ENCODE assay signal across 15 cellular contexts in the genomic region with DNA sequence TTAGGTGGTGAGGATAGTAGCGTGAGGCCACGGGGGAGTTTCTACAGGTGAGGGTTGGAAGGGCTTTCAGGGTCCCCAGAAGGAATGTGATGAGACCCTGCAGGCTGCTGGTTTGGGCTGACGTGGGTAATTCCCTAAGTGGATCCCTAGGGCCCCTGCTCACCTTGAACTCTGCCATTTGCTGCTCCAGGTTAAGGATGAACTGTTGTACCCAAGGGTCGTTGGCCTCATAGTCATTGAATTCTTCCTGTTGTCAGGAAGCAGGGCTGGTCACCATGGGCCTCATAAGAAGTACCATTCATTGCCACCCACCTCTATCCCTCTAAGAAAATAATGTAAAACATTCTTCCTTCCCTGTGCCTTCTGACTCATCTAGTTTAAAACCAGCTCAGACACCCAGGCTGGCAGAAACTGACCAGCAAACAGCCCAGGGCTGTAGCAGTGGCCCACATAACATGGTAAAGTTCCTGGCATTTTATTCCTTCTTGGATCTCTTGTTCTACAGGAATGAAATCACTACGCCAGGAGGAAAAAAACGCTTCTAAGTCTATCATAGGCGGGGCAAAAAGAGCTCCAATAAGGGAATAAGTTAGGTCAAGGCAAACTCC. TPM values are rescaled to one million over a fixed set of nuclear protein-coding genes. Genes with fewer than 3 reads are reported as not detected.
A peak's percentile ranks its signal among the peaks of the same experiment; 100 is the strongest.
DNase-seq lines count a peak whose midpoint lies in the region; ATAC-seq and TF ChIP-seq lines count a peak whose summit lies in the region.
"Had no signal": no experiment of that assay in that cellular context is flagged by ENCODE, and none has a peak within 500 bp of the region (broad histone marks: within the 10 kb centered on the region; RNA-seq: fewer than 3 reads in every experiment).

No MANE protein-coding gene starts in this region.

- H3K4me1 ChIP-seq in breast epithelium = no peaks in the 10 kb centered on the region
- H3K4me1 ChIP-seq in naive thymus-derived CD4-positive, alpha-beta T cell (ENCODE audit: control insufficient read depth in 2 of 2, insufficient read depth in 2 of 2, low read length in 2 of 2) = no peaks in the 10 kb centered on the region

- no peak for ATAC-seq in naive thymus-derived CD4-positive, alpha-beta T cell
- ATAC-seq: activated T-cell treated with anti-CD3 and anti-CD28 coated beads, Interleukin-2, amount 50 U/mL, for 72 hours had no signal

- H3K9me3 ChIP-seq in breast epithelium = no peaks in the 10 kb centered on the region
- no peaks in the 10 kb centered on the region for H3K9me3 ChIP-seq in naive thymus-derived CD4-positive, alpha-beta T cell (ENCODE audit: control insufficient read depth in 2 of 3, low read length in 3 of 3)

- CTCF ChIA-PET in naive thymus-derived CD4-positive, alpha-beta T cell (lab: Charles Lee) = no interaction called here

- H3K27me3 ChIP-seq in breast epithelium = no peaks in the 10 kb centered on the region
- no peaks in the 10 kb centered on the region for H3K27me3 ChIP-seq in naive thymus-derived CD4-positive, alpha-beta T cell (ENCODE audit: control insufficient read depth in 2 of 2, insufficient read depth in 2 of 2, low read length in 2 of 2)

- TF ChIP-seq CTCF in AG10803 (conservative IDR thresholded peaks at IDR 0.05; ENCODE audit: low read length) (no peak), breast epithelium (IDR thresholded peaks at IDR 0.05) (no peak)

- H3K4me3 ChIP-seq in AG10803 (ENCODE audit: low read length) (no peak overlapping the region), breast epithelium (no peak overlapping the region)
- no peak overlapping the region for H3K4me3 ChIP-seq in naive thymus-derived CD4-positive, alpha-beta T cell (ENCODE audit: low read length)

- intact Hi-C loops in breast epithelium (cut with DNase I; ENCODE audit: low total_unique reads) = no loop called here
- intact Hi-C loops in naive thymus-derived CD4-positive, alpha-beta T cell (cut with micrococcal nuclease) = no loop called here
- intact Hi-C loops in posterior vena cava (cut with DNase I) = no loop called here

- DNase-seq in AG10803 (ENCODE audit: low read depth) = peak; percentile 22
- peak; percentile 78 for DNase-seq in M059J (ENCODE audit: low read depth)
- DNase-seq in breast epithelium (ENCODE audit: low spot score in 2 of 2) = no peak
- no peak for DNase-seq in naive thymus-derived CD4-positive, alpha-beta T cell
- no peak for DNase-seq in SW480 (ENCODE audit: low spot score)
- no peak for DNase-seq in posterior vena cava (ENCODE audit: low spot score)
- DNase-seq in substantia nigra (lab: John Stamatoyannopoulos, UW) = no peak
- no peak for DNase-seq in erythroblast (lab: John Stamatoyannopoulos, UW)
- DNase-seq: activated CD4-positive, CD25-positive, alpha-beta regulatory T cell; activated T-cell treated with anti-CD3 and anti-CD28 coated beads, Interleukin-2, amount 50 U/mL, for 72 hours; caudate nucleus; NCI-H1105; NCI-H524 treated with DMSO at 0.1 percent for 48 hours; stimulated activated CD8-positive, alpha-beta memory T cell treated with anti-CD3 and anti-CD28 coated beads, Interleukin-4, amount 100 ng/mL, for 48 hours had no signal

- H3K4me1 Mint-ChIP-seq in naive thymus-derived CD4-positive, alpha-beta T cell = peaks cover 0 to 10% (median 0%) of the 10 kb centered on the region in 7 donors
- H3K4me1 Mint-ChIP-seq: neural crest cell had no signal

- peaks cover 16% of the 10 kb centered on the region for H3K36me3 ChIP-seq in breast epithelium
- H3K36me3 ChIP-seq in naive thymus-derived CD4-positive, alpha-beta T cell (ENCODE audit: control insufficient read depth in 2 of 3, insufficient read depth in 3 of 3, low read length in 3 of 3) = peaks cover 0 to 84% (median 10%) of the 10 kb centered on the region in 3 experiments

- H3K27ac Mint-ChIP-seq in naive thymus-derived CD4-positive, alpha-beta T cell = peak overlapping the region in 5 of 9 donors; percentile 7 to 74 (median 54)
- H3K27ac Mint-ChIP-seq: activated T-cell treated with anti-CD3 and anti-CD28 coated beads, Interleukin-2, amount 50 U/mL, for 72 hours had no signal

- H3K27me3 Mint-ChIP-seq in naive thymus-derived CD4-positive, alpha-beta T cell = no peaks in the 10 kb centered on the region

- H3K36me3 Mint-ChIP-seq in naive thymus-derived CD4-positive, alpha-beta T cell = peaks cover 0 to 26% (median 4%) of the 10 kb centered on the region in 5 donors

- POLR2A ChIA-PET in naive thymus-derived CD4-positive, alpha-beta T cell (lab: Charles Lee) = no interaction called here

- H3K9me3 Mint-ChIP-seq in naive thymus-derived CD4-positive, alpha-beta T cell = no peaks in the 10 kb centered on the region
- H3K9me3 Mint-ChIP-seq: activated T-cell treated with anti-CD3 and anti-CD28 coated beads, Interleukin-2, amount 50 U/mL, for 72 hours; neural crest cell had no signal

- TF ChIP-seq POLR2A in breast epithelium (IDR thresholded peaks at IDR 0.05) (no peak), erythroblast (IDR thresholded peaks at IDR 0.05; ENCODE audit: low read length) (no peak)

- H3K4me3 Mint-ChIP-seq in naive thymus-derived CD4-positive, alpha-beta T cell = no peak overlapping the region
- H3K4me3 Mint-ChIP-seq: activated T-cell treated with anti-CD3 and anti-CD28 coated beads, Interleukin-2, amount 50 U/mL, for 72 hours; neural crest cell had no signal

- H3K27ac ChIP-seq in breast epithelium (peak overlapping the region; percentile 27 to 33), substantia nigra (ENCODE audit: low read depth, low read length, poor library complexity, severe bottlenecking) (no peak overlapping the region)
- no peak overlapping the region for H3K27ac ChIP-seq in naive thymus-derived CD4-positive, alpha-beta T cell (ENCODE audit: low read depth, low read length)

RNA-seq across cellular contexts. Expression of a gene that starts 27.6 kb away (rescaled TPM):
- total RNA-seq in M059J (2014; rRNA removed; shearing (Covaris generic)) = 1.8 and 3.2 TPM in 2 replicates
- total RNA-seq in breast epithelium (10 to 100 TPM; 10.7 to 27.8 (median 18.0) TPM), posterior vena cava (10 to 100 TPM; 10.7 to 11.0 TPM)
- 10 to 100 TPM; 23.7 to 45.2 (median 36.7) TPM for total RNA-seq in naive thymus-derived CD4-positive, alpha-beta T cell
- polyA plus RNA-seq in naive thymus-derived CD4-positive, alpha-beta T cell = 10 to 100 TPM in 1 of 2 donors, 1 to 10 TPM in 1; 7.5 to 10.3 TPM

RNA-seq across cellular contexts. Expression of a gene that starts 41.3 kb away (rescaled TPM):
- total RNA-seq in M059J (2014; rRNA removed; shearing (Covaris generic)) = 51.2 and 85.0 TPM in 2 replicates
- total RNA-seq in breast epithelium = 10 to 100 TPM; 36.4 to 46.1 (median 41.3) TPM
- total RNA-seq in naive thymus-derived CD4-positive, alpha-beta T cell = 10 to 100 TPM; 38.3 to 68.6 (median 58.7) TPM
- polyA plus RNA-seq in naive thymus-derived CD4-positive, alpha-beta T cell = 10 to 100 TPM; 46.1 to 50.5 TPM
- total RNA-seq in posterior vena cava = 10 to 100 TPM; 29.3 to 39.1 TPM

RNA-seq across cellular contexts. Expression of a gene that starts 41.6 kb away (rescaled TPM):
- 256 and 270 TPM in 2 replicates for total RNA-seq in M059J (2014; rRNA removed; shearing (Covaris generic))
- total RNA-seq in breast epithelium (100 to 1,000 TPM in 2 of 3 donors, 10 to 100 TPM in 1; 80.2 to 147 (median 133) TPM), posterior vena cava (100 to 1,000 TPM; 140 to 144 TPM)
- 100 to 1,000 TPM; 189 to 415 (median 267) TPM for total RNA-seq in naive thymus-derived CD4-positive, alpha-beta T cell
- 10 to 100 TPM; 69.0 to 93.7 TPM for polyA plus RNA-seq in naive thymus-derived CD4-positive, alpha-beta T cell

RNA-seq across cellular contexts. Expression of a gene that starts 43.1 kb away (rescaled TPM):
- total RNA-seq in M059J (2014; rRNA removed; shearing (Covaris generic)) = 15.7 and 32.2 TPM in 2 replicates
- total RNA-seq in breast epithelium (10 to 100 TPM in 2 of 3 donors, 1 to 10 TPM in 1; 7.8 to 13.4 (median 11.5) TPM), posterior vena cava (10 to 100 TPM; 27.7 to 29.4 TPM)
- total RNA-seq in naive thymus-derived CD4-positive, alpha-beta T cell = 10 to 100 TPM; 16.6 to 35.9 (median 30.4) TPM
- polyA plus RNA-seq in naive thymus-derived CD4-positive, alpha-beta T cell = 10 to 100 TPM; 11.3 to 22.5 TPM

Comparison
In these comparisons a context has a peak if more than half of its experiments do, and no peak if none do; other contexts are left out.
1. DNase-seq: peak in AG10803 (single experiment) and M059J (single experiment); none in breast epithelium (0 of 2), naive thymus-derived CD4-positive, alpha-beta T cell (0 of 9), SW480 (single experiment), posterior vena cava (single experiment), substantia nigra (0 of 49) and erythroblast (0 of 2).
2. H3K27ac ChIP-seq: peak in breast epithelium (2 of 2); none in naive thymus-derived CD4-positive, alpha-beta T cell (single experiment) and substantia nigra (single experiment).